Comparison of ENCODE assay signal across 1 cellular context in the genomic region with DNA sequence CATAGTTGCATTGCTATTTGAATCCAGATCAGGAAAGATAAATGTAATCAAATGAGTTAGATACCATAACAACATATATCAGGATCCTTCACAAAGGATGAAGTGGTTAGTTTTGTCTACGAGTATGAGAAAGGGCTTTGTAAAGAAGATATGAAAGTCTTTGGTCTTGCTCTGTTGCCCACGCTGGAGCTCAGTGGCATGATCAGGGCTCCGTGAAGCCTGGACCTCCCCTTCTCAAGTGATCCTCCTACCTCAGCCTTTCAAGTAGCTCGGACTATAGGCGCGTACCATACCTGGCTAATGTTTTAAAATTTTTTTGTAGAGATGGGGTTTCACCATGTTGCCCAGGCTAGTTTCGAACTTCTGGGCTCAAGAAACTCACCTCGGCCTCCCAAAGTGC.
TF ChIP-seq lines count a peak whose summit lies in the region.

No MANE protein-coding gene starts in this region.

TF ChIP-seq in GM23338, 12 proteins besides CTCF, POLR2A, EP300 and RAD21 (continued from another document):
- TF ChIP-seq ZNF462 (CRISPR knock-in tag; IDR thresholded peaks at IDR 0.05) = no peak
- TF ChIP-seq ZNF114 (CRISPR knock-in tag; IDR thresholded peaks at IDR 0.05) = no peak
- TF ChIP-seq EZH2 (IDR thresholded peaks at IDR 0.05; ENCODE audit: low read depth, unreplicated experiment) = no peak
- no peak for TF ChIP-seq ZNF331 (CRISPR knock-in tag; IDR thresholded peaks at IDR 0.05; ENCODE audit: low read depth)
- TF ChIP-seq NANOG (IDR thresholded peaks at IDR 0.05; ENCODE audit: borderline replicate concordance) = no peak
TF ChIP-seq in GM23338: peak in this region for 0.
